ENCODE assay signal across 1 cellular context in the genomic region with DNA sequence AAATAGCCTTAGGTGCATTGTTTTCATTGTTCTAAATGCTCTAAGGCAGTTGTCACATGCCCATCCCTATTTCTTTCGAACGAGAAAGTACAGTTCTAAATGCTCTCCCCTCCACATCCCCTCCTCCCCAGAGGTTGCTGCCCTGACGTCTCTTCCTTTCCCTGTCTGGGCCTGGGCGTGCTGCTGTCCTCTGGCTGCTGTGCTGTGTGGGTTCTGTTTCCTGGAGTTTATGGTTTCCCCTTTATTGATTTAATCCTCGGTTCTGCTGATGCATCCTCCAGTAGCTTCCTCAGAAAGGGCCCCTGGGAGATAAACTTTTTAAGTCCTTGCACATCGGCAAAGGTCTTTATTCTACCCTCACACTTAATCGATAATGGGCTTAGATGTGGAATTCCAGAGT.
TF ChIP-seq lines count a peak whose summit lies in the region.

No MANE protein-coding gene starts in this region.

TF ChIP-seq in GM23338, 12 proteins besides CTCF, POLR2A, EP300 and RAD21 (continued from another document):
- TF ChIP-seq, protein P1, sequence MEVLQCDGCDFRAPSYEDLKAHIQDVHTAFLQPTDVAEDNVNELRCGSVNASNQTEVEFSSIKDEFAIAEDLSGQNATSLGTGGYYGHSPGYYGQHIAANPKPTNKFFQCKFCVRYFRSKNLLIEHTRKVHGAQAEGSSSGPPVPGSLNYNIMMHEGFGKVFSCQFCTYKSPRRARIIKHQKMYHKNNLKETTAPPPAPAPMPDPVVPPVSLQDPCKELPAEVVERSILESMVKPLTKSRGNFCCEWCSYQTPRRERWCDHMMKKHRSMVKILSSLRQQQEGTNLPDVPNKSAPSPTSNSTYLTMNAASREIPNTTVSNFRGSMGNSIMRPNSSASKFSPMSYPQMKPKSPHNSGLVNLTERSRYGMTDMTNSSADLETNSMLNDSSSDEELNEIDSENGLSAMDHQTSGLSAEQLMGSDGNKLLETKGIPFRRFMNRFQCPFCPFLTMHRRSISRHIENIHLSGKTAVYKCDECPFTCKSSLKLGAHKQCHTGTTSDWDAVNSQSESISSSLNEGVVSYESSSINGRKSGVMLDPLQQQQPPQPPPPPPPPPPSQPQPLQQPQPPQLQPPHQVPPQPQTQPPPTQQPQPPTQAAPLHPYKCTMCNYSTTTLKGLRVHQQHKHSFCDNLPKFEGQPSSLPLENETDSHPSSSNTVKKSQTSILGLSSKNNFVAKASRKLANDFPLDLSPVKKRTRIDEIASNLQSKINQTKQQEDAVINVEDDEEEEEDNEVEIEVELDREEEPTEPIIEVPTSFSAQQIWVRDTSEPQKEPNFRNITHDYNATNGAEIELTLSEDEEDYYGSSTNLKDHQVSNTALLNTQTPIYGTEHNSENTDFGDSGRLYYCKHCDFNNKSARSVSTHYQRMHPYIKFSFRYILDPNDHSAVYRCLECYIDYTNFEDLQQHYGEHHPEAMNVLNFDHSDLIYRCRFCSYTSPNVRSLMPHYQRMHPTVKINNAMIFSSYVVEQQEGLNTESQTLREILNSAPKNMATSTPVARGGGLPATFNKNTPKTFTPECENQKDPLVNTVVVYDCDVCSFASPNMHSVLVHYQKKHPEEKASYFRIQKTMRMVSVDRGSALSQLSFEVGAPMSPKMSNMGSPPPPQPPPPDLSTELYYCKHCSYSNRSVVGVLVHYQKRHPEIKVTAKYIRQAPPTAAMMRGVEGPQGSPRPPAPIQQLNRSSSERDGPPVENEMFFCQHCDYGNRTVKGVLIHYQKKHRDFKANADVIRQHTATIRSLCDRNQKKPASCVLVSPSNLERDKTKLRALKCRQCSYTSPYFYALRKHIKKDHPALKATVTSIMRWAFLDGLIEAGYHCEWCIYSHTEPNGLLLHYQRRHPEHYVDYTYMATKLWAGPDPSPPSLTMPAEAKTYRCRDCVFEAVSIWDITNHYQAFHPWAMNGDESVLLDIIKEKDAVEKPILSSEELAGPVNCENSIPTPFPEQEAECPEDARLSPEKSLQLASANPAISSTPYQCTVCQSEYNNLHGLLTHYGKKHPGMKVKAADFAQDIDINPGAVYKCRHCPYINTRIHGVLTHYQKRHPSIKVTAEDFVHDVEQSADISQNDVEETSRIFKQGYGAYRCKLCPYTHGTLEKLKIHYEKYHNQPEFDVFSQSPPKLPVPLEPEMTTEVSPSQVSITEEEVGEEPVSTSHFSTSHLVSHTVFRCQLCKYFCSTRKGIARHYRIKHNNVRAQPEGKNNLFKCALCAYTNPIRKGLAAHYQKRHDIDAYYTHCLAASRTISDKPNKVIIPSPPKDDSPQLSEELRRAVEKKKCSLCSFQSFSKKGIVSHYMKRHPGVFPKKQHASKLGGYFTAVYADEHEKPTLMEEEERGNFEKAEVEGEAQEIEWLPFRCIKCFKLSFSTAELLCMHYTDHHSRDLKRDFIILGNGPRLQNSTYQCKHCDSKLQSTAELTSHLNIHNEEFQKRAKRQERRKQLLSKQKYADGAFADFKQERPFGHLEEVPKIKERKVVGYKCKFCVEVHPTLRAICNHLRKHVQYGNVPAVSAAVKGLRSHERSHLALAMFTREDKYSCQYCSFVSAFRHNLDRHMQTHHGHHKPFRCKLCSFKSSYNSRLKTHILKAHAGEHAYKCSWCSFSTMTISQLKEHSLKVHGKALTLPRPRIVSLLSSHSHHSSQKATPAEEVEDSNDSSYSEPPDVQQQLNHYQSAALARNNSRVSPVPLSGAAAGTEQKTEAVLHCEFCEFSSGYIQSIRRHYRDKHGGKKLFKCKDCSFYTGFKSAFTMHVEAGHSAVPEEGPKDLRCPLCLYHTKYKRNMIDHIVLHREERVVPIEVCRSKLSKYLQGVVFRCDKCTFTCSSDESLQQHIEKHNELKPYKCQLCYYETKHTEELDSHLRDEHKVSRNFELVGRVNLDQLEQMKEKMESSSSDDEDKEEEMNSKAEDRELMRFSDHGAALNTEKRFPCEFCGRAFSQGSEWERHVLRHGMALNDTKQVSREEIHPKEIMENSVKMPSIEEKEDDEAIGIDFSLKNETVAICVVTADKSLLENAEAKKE (CRISPR knock-in tag; IDR thresholded peaks at IDR 0.05), result no peak
- TF ChIP-seq EZH2phosphoT487 (IDR thresholded peaks at IDR 0.05; ENCODE audit: unreplicated experiment), result no peak
- no peak for TF ChIP-seq ZNF114 (CRISPR knock-in tag; IDR thresholded peaks at IDR 0.05)
- TF ChIP-seq POLR2AphosphoS5 (IDR thresholded peaks at IDR 0.05; ENCODE audit: low read depth), result no peak
